ENCODE assay signal across 12 cellular contexts in the genomic region with DNA sequence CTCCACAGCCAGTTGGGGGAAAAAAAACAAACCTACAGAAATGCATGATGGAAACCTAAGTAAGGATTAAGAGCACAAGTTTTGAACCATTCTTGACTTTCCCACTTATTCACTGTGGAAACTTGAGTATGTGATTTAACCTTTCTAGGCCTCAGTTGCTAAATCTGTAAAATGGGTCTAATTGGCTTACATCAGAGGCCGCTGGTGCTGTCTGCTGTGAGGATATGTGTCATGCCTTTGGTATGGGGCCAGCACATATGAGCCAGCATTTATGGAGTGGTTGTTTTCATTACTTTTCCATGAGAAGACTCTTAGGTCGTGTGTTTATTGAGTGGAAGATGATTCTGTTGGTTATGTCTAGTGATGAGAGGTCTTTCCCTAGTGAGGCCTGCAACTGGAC.
DNase-seq lines count a peak whose midpoint lies in the region; ATAC-seq and TF ChIP-seq lines count a peak whose summit lies in the region.
"Had no signal": no experiment of that assay in that cellular context is flagged by ENCODE, and none has a peak within 500 bp of the region (broad histone marks: within the 10 kb centered on the region; RNA-seq: fewer than 3 reads in every experiment).

No MANE protein-coding gene starts in this region.

- TF ChIP-seq CTCF in AG09319 (IDR thresholded peaks at IDR 0.05; ENCODE audit: low read depth, low read length) (no peak), brain microvascular endothelial cell (IDR thresholded peaks at IDR 0.05; ENCODE audit: low read depth, low read length, missing control alignments) (no peak), kidney epithelial cell (IDR thresholded peaks at IDR 0.05; ENCODE audit: insufficient read depth, low read length, poor library complexity, severe bottlenecking) (no peak)

- DNase-seq in AG09319 (ENCODE audit: extremely low read depth, low read depth) (peak; percentile 34), HS-5 (ENCODE audit: low read depth) (peak; percentile 73), brain microvascular endothelial cell (peak; percentile 94), kidney epithelial cell (ENCODE audit: low read depth) (peak; percentile 16), dedifferentiated amniotic fluid mesenchymal stem cell (ENCODE audit: extremely low spot score) (no peak), H7 (no peak)
- no peak for DNase-seq in stimulated activated naive CD4-positive, alpha-beta T cell (lab: John Stamatoyannopoulos, UW)
- DNase-seq: activated B cell treated with CpG ODN at 0.5 μM for 24 hours; activated T-cell treated with anti-CD3 and anti-CD28 coated beads, Interleukin-2, amount 50 U/mL, for 72 hours; NCI-H2081; nephron progenitor cell had no signal

- ATAC-seq in HG03196 (IDR thresholded peaks at IDR 0.05; ENCODE audit: unreplicated experiment) = no peak
- ATAC-seq: activated T-cell treated with anti-CD3 and anti-CD28 coated beads, Interleukin-2, amount 50 U/mL, for 72 hours had no signal

- H3K36me3 ChIP-seq in brain microvascular endothelial cell (replicated peaks) = no peaks in the 10 kb centered on the region
- H3K36me3 ChIP-seq in kidney epithelial cell (ENCODE audit: control insufficient read depth, insufficient read depth, low read length) = no peaks in the 10 kb centered on the region
- peaks cover 3% of the 10 kb centered on the region for H3K36me3 ChIP-seq in H7 (replicated peaks; ENCODE audit: control insufficient read depth, insufficient read depth, low read length)

- H3K27ac ChIP-seq in brain microvascular endothelial cell = peak overlapping the region; percentile 25

- H3K4me3 ChIP-seq in brain microvascular endothelial cell (ENCODE audit: low read depth, low read length) (no peak overlapping the region), kidney epithelial cell (ENCODE audit: low read depth, low read length) (no peak overlapping the region), H7 (ENCODE audit: insufficient read depth, low read depth, low read length) (no peak overlapping the region)

- in situ Hi-C loops in brain microvascular endothelial cell (cut with HindIII; ENCODE audit: low pct_ligation_motif_present, low sequenced_read_pairs) = no loop called here

- H3K27me3 ChIP-seq in brain microvascular endothelial cell (replicated peaks) (no peaks in the 10 kb centered on the region), kidney epithelial cell (ENCODE audit: control insufficient read depth, insufficient read depth, low read length) (no peaks in the 10 kb centered on the region), H7 (ENCODE audit: control insufficient read depth, insufficient read depth, low read length) (no peaks in the 10 kb centered on the region)

Comparison
In these comparisons a context has a peak if more than half of its experiments do, and no peak if none do; other contexts are left out.
1. DNase-seq: peak in AG09319 (single experiment), HS-5 (single experiment), brain microvascular endothelial cell (single experiment) and kidney epithelial cell (single experiment); none in dedifferentiated amniotic fluid mesenchymal stem cell (single experiment), stimulated activated naive CD4-positive, alpha-beta T cell (0 of 6) and H7 (single experiment).